Comparison of ENCODE assay signal across 16 cellular contexts in the genomic region with DNA sequence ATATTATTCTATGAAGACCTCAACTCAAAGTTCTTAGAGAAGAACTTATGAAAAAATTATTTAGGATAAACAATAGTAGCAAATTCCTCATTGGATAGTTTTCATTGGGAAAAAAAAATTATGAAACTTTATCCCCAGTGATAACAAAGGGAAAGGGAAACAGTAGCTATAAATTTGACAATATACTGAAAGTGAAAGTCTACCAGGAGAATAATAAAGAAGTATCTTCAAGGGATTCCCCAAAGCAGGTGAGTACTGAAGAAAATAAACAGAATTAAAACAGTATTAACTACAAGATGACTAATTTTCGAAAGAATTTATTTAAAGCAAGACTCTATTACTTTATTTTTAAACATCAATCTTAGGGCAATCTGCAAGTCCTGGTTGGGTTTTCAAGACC.
"Had no signal": no experiment of that assay in that cellular context is flagged by ENCODE, and none has a peak within 500 bp of the region (broad histone marks: within the 10 kb centered on the region; RNA-seq: fewer than 3 reads in every experiment).

No MANE protein-coding gene starts in this region.

- H3K27me3 Mint-ChIP-seq: progenitor cell of endocrine pancreas had no signal

- ATAC-seq: gastrocnemius medialis; pancreas; right cardiac atrium; stimulated activated naive CD8-positive, alpha-beta T cell treated with anti-CD3 and anti-CD28 coated beads, Interleukin-15, Interleukin-2, amounts not matched to agents 100 U/mL and 50 U/mL, for 24 hours had no signal

- H3K4me3 Mint-ChIP-seq: nephron had no signal

- H3K4me1 ChIP-seq: gastrocnemius medialis, pancreas, tibial artery, upper lobe of left lung, uterus had no signal

- H3K9me3 ChIP-seq: gastrocnemius medialis, pancreas, tibial artery, upper lobe of left lung, uterus had no signal

- H3K4me3 ChIP-seq: coronary artery, gastrocnemius medialis, pancreas, smooth muscle cell, tibial artery, upper lobe of left lung, uterus had no signal

- DNase-seq: effector CD4-positive, alpha-beta T cell; gastrocnemius medialis; glutamatergic neuron; kidney glomerular epithelial cell; occipital lobe; pancreas; right cardiac atrium; stimulated activated CD4-positive, alpha-beta T cell treated with anti-CD3 and anti-CD28 coated beads, Interleukin-2, amount 100 ng/mL, for 48 hours; stimulated activated naive CD8-positive, alpha-beta T cell treated with anti-CD3 and anti-CD28 coated beads, Interleukin-15, Interleukin-2, amounts not matched to agents 100 U/mL and 50 U/mL, for 24 hours; tibial artery; upper lobe of left lung; uterus had no signal

- H3K4me2 ChIP-seq: smooth muscle cell had no signal

- H3K27ac Mint-ChIP-seq: nephron, progenitor cell of endocrine pancreas had no signal

- H3K27ac ChIP-seq: coronary artery, gastrocnemius medialis, pancreas, tibial artery, upper lobe of left lung, uterus had no signal

- H3K9me3 Mint-ChIP-seq: nephron had no signal

- H3K4me1 Mint-ChIP-seq: nephron had no signal

- H3K27me3 ChIP-seq: gastrocnemius medialis, pancreas, tibial artery, upper lobe of left lung, uterus had no signal
